8 cellular contexts compared by ENCODE assay signal in the genomic region with DNA sequence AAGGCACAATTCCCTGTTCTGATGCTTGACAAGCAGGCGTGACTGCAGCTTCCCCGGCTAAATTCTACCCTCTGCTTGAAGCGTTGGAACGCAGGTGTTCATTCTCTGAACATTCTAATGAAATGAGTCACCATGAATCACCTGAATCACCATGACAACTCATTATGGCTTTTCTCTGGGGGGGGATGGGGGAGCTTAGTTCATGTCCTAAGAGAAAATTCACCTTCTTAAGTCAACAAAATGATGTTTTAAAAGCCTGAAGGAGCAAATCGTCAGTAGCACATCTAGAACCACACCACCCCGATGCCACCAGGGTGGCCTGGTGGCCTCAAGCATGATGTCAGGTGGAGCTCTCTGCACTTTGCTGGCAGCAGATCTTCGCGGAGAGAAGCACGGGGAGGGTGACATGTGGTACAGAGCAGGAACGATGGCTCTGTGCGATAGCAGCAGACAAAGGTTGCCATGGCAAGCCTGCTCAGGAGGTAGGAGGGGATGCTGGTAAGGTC. TPM values are rescaled to one million over a fixed set of nuclear protein-coding genes. Genes with fewer than 3 reads are reported as not detected.
DNase-seq lines count a peak whose midpoint lies in the region; ATAC-seq, FAIRE-seq and TF ChIP-seq lines count a peak whose summit lies in the region.

No MANE protein-coding gene starts in this region.

- H3K9me2 ChIP-seq in PC-9 (ENCODE audit: insufficient read depth) = no peaks in the 10 kb centered on the region

- peaks cover 34% of the 10 kb centered on the region for H3F3A ChIP-seq in PC-9 (ENCODE audit: insufficient read depth, low read depth)

- H3K36me3 ChIP-seq in PC-9 (ENCODE audit: low read depth) = no peaks in the 10 kb centered on the region
- H3K36me3 ChIP-seq in prostate gland = no peaks in the 10 kb centered on the region
- no peaks in the 10 kb centered on the region for H3K36me3 ChIP-seq in heart right ventricle

- peak overlapping the region; percentile 62 for H2AFZ ChIP-seq in PC-9

- TF ChIP-seq RAD21 in A549 (conservative IDR thresholded peaks at IDR 0.05 in 1 of 2, IDR thresholded peaks at IDR 0.05 in 1 of 2) = no peak

- CTCF ChIA-PET in A549 (lab: Yijun Ruan, JAX) (interaction anchor here (1.1 to 4.2 kb wide), 2 partner anchors 63 to 610 kb away, joined by 5 to 15 read pairs; no protein-coding TSS in a partner anchor), PC-9 (lab: Charles Lee) (interaction anchor here (1.7 kb wide), 1 partner anchor 63 kb away, joined by 6 read pairs; no protein-coding TSS in a partner anchor)

- H3K4me2 ChIP-seq in A549 (peak overlapping the region; percentile 54), PC-9 (peak overlapping the region; percentile 68)

- BruUV-seq in PC-9 (replicated peaks; lab: Mats Ljungman, UMichigan) = no TSS peak

- H3K9me3 ChIP-seq in A549 (no peaks in the 10 kb centered on the region), PC-9 (ENCODE audit: insufficient read depth, low read depth) (no peaks in the 10 kb centered on the region), prostate gland (no peaks in the 10 kb centered on the region), heart right ventricle (no peaks in the 10 kb centered on the region)

- no peak for FAIRE-seq in A549 (lab: Jason Lieb, UNC)

- 46% methylated on average over 11 of the region's 11 CpGs for WGBS in A549 (ENCODE audit: missing lambda C conversion rate)
- WGBS in prostate gland = 39% methylated on average over 11 of the region's 11 CpGs
- 68 to 77% methylated on average over 11 of the region's 11 CpGs for WGBS in heart right ventricle, 2 donors

- TF ChIP-seq CTCF in A549 (IDR thresholded peaks at IDR 0.05) (no peak), PC-9 (conservative IDR thresholded peaks at IDR 0.05) (no peak), foreskin keratinocyte (conservative IDR thresholded peaks at IDR 0.05) (no peak), prostate gland (IDR thresholded peaks at IDR 0.05) (no peak), heart right ventricle (IDR thresholded peaks at IDR 0.05) (no peak)

- no peak overlapping the region for H3K4me3 ChIP-seq in A549
- peak overlapping the region; percentile 36 for H3K4me3 ChIP-seq in PC-9
- H3K4me3 ChIP-seq in prostate gland = no peak overlapping the region
- H3K4me3 ChIP-seq in heart right ventricle = no peak overlapping the region

- no peaks in the 10 kb centered on the region for H3K27me3 ChIP-seq in PC-9 (ENCODE audit: insufficient read depth, low read depth)
- H3K27me3 ChIP-seq in foreskin keratinocyte = no peaks in the 10 kb centered on the region
- no peaks in the 10 kb centered on the region for H3K27me3 ChIP-seq in prostate gland (replicated peaks; ENCODE audit: insufficient read depth)
- peaks cover 0 to 34% (median 6%) of the 10 kb centered on the region in 7 donors for H3K27me3 ChIP-seq in heart right ventricle

- H3K79me2 ChIP-seq in PC-9 (ENCODE audit: low read depth) = no peaks in the 10 kb centered on the region

- H3K4me1 ChIP-seq in A549 (peaks cover 39% of the 10 kb centered on the region), PC-9 (replicated peaks; ENCODE audit: insufficient read depth) (peaks cover 52% of the 10 kb centered on the region), foreskin keratinocyte (peaks cover 26% of the 10 kb centered on the region), prostate gland (replicated peaks) (no peaks in the 10 kb centered on the region), heart right ventricle (peaks cover 0 to 10% (median 0%) of the 10 kb centered on the region in 9 donors)

- POLR2A ChIA-PET in A549 (lab: Yijun Ruan, JAX) (no interaction called here), PC-9 (lab: Charles Lee; ENCODE audit: unreplicated experiment) (interaction anchor here (0.7 to 0.9 kb wide), 4 partner anchors 40 to 364 kb away, joined by 3 to 9 read pairs (median 7); no protein-coding TSS in a partner anchor)

- H4K20me1 ChIP-seq in PC-9 (ENCODE audit: insufficient read depth) = no peaks in the 10 kb centered on the region

- intact Hi-C loops in PC-9 (cut with micrococcal nuclease; ENCODE audit: unreplicated experiment) = loop anchor here (1.0 to 10.0 kb wide), 6 partner anchors 63 to 813 kb away; a partner anchor contains a TSS
- intact Hi-C loops in prostate gland (cut with DNase I) = no loop called here
- intact Hi-C loops in heart right ventricle (cut with DNase I) = no loop called here

- DNase-seq in A549 (ENCODE audit: low read depth in 1 of 2, low spot score in 1 of 2) (peak in 1 of 2 experiments; percentile 52), HK-2 (ENCODE audit: unreplicated experiment) (peak; percentile 42), PC-9 (peak; percentile 88 to 98), foreskin keratinocyte (peak; percentile 89 to 95), prostate gland (ENCODE audit: low spot score) (no peak), heart right ventricle (no peak), UCSD-AML1 (lab: John Stamatoyannopoulos, UW; ENCODE audit: unreplicated experiment) (no peak)

- ATAC-seq in A549 (no peak), foreskin keratinocyte (peak; percentile 75), HG02973 (IDR thresholded peaks at IDR 0.05; ENCODE audit: unreplicated experiment) (no peak), heart right ventricle (no peak)

- TF ChIP-seq EP300 in A549 (IDR thresholded peaks at IDR 0.05) = no peak

- H3K27ac ChIP-seq in A549 = peak overlapping the region; percentile 41 to 68; a peak in 5 of 6 replicates
- peak overlapping the region; percentile 76 for H3K27ac ChIP-seq in PC-9
- H3K27ac ChIP-seq in foreskin keratinocyte = peak overlapping the region; percentile 97
- no peak overlapping the region for H3K27ac ChIP-seq in prostate gland
- no peak overlapping the region for H3K27ac ChIP-seq in heart right ventricle

- TF ChIP-seq POLR2A in A549 (IDR thresholded peaks at IDR 0.05; ENCODE audit: low read length) (no peak), prostate gland (IDR thresholded peaks at IDR 0.05) (no peak)

TF ChIP-seq in A549, 52 proteins besides CTCF, POLR2A, EP300 and RAD21:
- TF ChIP-seq, protein P1, sequence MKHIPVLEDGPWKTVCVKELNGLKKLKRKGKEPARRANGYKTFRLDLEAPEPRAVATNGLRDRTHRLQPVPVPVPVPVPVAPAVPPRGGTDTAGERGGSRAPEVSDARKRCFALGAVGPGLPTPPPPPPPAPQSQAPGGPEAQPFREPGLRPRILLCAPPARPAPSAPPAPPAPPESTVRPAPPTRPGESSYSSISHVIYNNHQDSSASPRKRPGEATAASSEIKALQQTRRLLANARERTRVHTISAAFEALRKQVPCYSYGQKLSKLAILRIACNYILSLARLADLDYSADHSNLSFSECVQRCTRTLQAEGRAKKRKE (CRISPR knock-in tag; IDR thresholded peaks at IDR 0.05; ENCODE audit: low read depth) = no peak
- TF ChIP-seq FOSL2 (IDR thresholded peaks at IDR 0.05) (peak; percentile 30; the same call in 1 of the 2 replicates), FOSL2 (CRISPR knock-in tag; IDR thresholded peaks at IDR 0.05) (peak; percentile 84), EHF (CRISPR knock-in tag; IDR thresholded peaks at IDR 0.05) (no peak), ZFP36 (IDR thresholded peaks at IDR 0.05; ENCODE audit: borderline replicate concordance, partially characterized antibody) (no peak), CHD4 (IDR thresholded peaks at IDR 0.05; ENCODE audit: borderline replicate concordance) (no peak), FOSB (CRISPR knock-in tag; IDR thresholded peaks at IDR 0.05) (no peak), JUNB (IDR thresholded peaks at IDR 0.05) (0 out of 2 replicates have a peak, but pooled peaks have one; percentile 17), ZNF302 (CRISPR knock-in tag; IDR thresholded peaks at IDR 0.05) (no peak), CHD2 (IDR thresholded peaks at IDR 0.05; ENCODE audit: low read length, partially characterized antibody) (no peak), MAFK (IDR thresholded peaks at IDR 0.05; ENCODE audit: partially characterized antibody) (no peak), RFX5 (IDR thresholded peaks at IDR 0.05) (no peak), HDAC2 (IDR thresholded peaks at IDR 0.05) (no peak), NR3C1 (IDR thresholded peaks at IDR 0.05) (no peak)
- TF ChIP-seq, protein P2, sequence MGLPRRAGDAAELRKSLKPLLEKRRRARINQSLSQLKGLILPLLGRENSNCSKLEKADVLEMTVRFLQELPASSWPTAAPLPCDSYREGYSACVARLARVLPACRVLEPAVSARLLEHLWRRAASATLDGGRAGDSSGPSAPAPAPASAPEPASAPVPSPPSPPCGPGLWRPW (IDR thresholded peaks at IDR 0.05) = no peak

RNA-seq across cellular contexts. Expression of a gene that starts 33.8 kb away (rescaled TPM):
- polyA plus RNA-seq in A549 (2011; rRNA removed) = 2.2 and 2.8 TPM in 2 replicates
- 1.3 and 1.7 TPM in 2 replicates for polyA plus RNA-seq in A549 (2012; cell fraction: cytosol; rRNA removed)
- polyA plus RNA-seq in A549 (2012; cell fraction: nucleus; rRNA removed) = 1.1 and 1.6 TPM in 2 replicates
- polyA plus RNA-seq in A549 (2017; fragmentation: RNase III; extraction: RNeasy Plus Mini Kit Qiagen cat#74134 plus additional on column Dnase treatment) = 1.0 to 2.1 TPM (median 1.3 TPM) in 3 replicates
- polyA minus RNA-seq in A549 (2011; rRNA and poly(A)+ RNA removed) = 0.79 and 1.0 TPM in 2 replicates
- not detected in 2 replicates for total RNA-seq in PC-9 (2021)
- total RNA-seq in foreskin keratinocyte = not detected in 2 replicates
- polyA plus RNA-seq in foreskin keratinocyte = not detected in 2 replicates
- total RNA-seq in prostate gland = 1 to 10 TPM; 1.5 to 1.9 TPM
- not detected for total RNA-seq in heart right ventricle
- polyA plus RNA-seq in heart right ventricle = not detected

Comparison
In these comparisons a context has a peak if more than half of its experiments do, and no peak if none do; other contexts are left out.
1. DNase-seq: peak in HK-2 (single experiment), PC-9 (2 of 2) and foreskin keratinocyte (2 of 2); none in prostate gland (single experiment), heart right ventricle (0 of 2) and UCSD-AML1 (single experiment).
2. H3K27ac ChIP-seq: peak in A549 (2 of 2), PC-9 (single experiment) and foreskin keratinocyte (single experiment); none in prostate gland (0 of 2) and heart right ventricle (0 of 10).